Comparison of ENCODE assay signal across 1 cellular context in genomic region chr20:64049060-64049886, GRCh38.
A peak's percentile ranks its signal among the peaks of the same experiment; 100 is the strongest.
TF ChIP-seq lines count a peak whose summit lies in the region.

Gene SOX18 (minus strand): TSS chr20:64049639. CDS start chr20:64049516, 123 bp downstream.

TF ChIP-seq in HepG2, 621 proteins besides CTCF, POLR2A, EP300 and RAD21 (continued from another document):
- TF ChIP-seq NR0B2 (CRISPR knock-in tag; IDR thresholded peaks at IDR 0.05) (peak; percentile 36; the same call in 1 of the 2 replicates), NKX3-1 (CRISPR knock-in tag; IDR thresholded peaks at IDR 0.05) (no peak), MEIS1 (CRISPR knock-in tag; IDR thresholded peaks at IDR 0.05; ENCODE audit: borderline replicate concordance) (no peak), TFDP2 (CRISPR knock-in tag; IDR thresholded peaks at IDR 0.05) (no peak), MYNN (CRISPR knock-in tag; IDR thresholded peaks at IDR 0.05; ENCODE audit: low read depth) (no peak), CBX2 (IDR thresholded peaks at IDR 0.05; ENCODE audit: low read depth, low read length) (no peak), CBX2 (CRISPR knock-in tag; IDR thresholded peaks at IDR 0.05; ENCODE audit: low read depth) (no peak), ZNF329 (CRISPR knock-in tag; IDR thresholded peaks at IDR 0.05; ENCODE audit: low read depth) (0 out of 2 replicates have a peak, but pooled peaks have one; percentile 54), ELF3 (CRISPR knock-in tag; IDR thresholded peaks at IDR 0.05) (peak; percentile 18; the same call in 1 of the 2 replicates), SMC3 (IDR thresholded peaks at IDR 0.05; ENCODE audit: low read length) (peak; percentile 2; the same call in 1 of the 2 replicates), GATAD2A (CRISPR knock-in tag; IDR thresholded peaks at IDR 0.05) (no peak), ETV6 (CRISPR knock-in tag; conservative IDR thresholded peaks at IDR 0.05) (no peak), CBX1 (IDR thresholded peaks at IDR 0.05; ENCODE audit: low read depth) (peak; percentile 35), TCF7 (IDR thresholded peaks at IDR 0.05; ENCODE audit: low read depth) (peak; percentile 9; the same call in 1 of the 2 replicates), ZNF124 (CRISPR knock-in tag; IDR thresholded peaks at IDR 0.05) (no peak), MAFK (conservative IDR thresholded peaks at IDR 0.05 in 1 of 2, IDR thresholded peaks at IDR 0.05 in 1 of 2; ENCODE audit: low read length in 2 of 2) (peak; percentile 27 to 29; a peak in 1 of 4 replicates), ZNF142 (CRISPR knock-in tag; IDR thresholded peaks at IDR 0.05) (peak; percentile 97), ZSCAN25 (CRISPR knock-in tag; IDR thresholded peaks at IDR 0.05) (0 out of 2 replicates have a peak, but pooled peaks have one; percentile 7), NRL (CRISPR knock-in tag; IDR thresholded peaks at IDR 0.05; ENCODE audit: borderline replicate concordance) (0 out of 2 replicates have a peak, but pooled peaks have one; percentile 18), ZBTB14 (CRISPR knock-in tag; IDR thresholded peaks at IDR 0.05) (peak; percentile 66), KIAA2018 (CRISPR knock-in tag; IDR thresholded peaks at IDR 0.05; ENCODE audit: borderline replicate concordance) (no peak), SMARCE1 (IDR thresholded peaks at IDR 0.05; ENCODE audit: borderline replicate concordance) (no peak), RBFOX2 (IDR thresholded peaks at IDR 0.05; ENCODE audit: low read depth, low read length) (peak; percentile 81), ZBTB33 (CRISPR knock-in tag; IDR thresholded peaks at IDR 0.05) (no peak), POLR2AphosphoS5 (IDR thresholded peaks at IDR 0.05; ENCODE audit: low read depth, low read length) (peak; percentile 59), HMGXB3 (CRISPR knock-in tag; IDR thresholded peaks at IDR 0.05; ENCODE audit: borderline replicate concordance) (no peak), MYC (CRISPR knock-in tag; IDR thresholded peaks at IDR 0.05; ENCODE audit: borderline replicate concordance) (0 out of 2 replicates have a peak, but pooled peaks have one; percentile 8), NR2F6 (IDR thresholded peaks at IDR 0.05) (no peak), NR2F6 (CRISPR knock-in tag; IDR thresholded peaks at IDR 0.05) (0 out of 2 replicates have a peak, but pooled peaks have one; percentile 31), PHF8 (CRISPR knock-in tag; IDR thresholded peaks at IDR 0.05) (peak; percentile 30; the same call in 1 of the 2 replicates), SAP130 (CRISPR knock-in tag; IDR thresholded peaks at IDR 0.05; ENCODE audit: low read depth) (peak; percentile 69), ZNF879 (CRISPR knock-in tag; IDR thresholded peaks at IDR 0.05) (no peak), ZNF746 (CRISPR knock-in tag; IDR thresholded peaks at IDR 0.05) (peak; percentile 35; the same call in 1 of the 2 replicates), ARHGAP35 (CRISPR knock-in tag; IDR thresholded peaks at IDR 0.05; ENCODE audit: borderline replicate concordance) (no peak)
